ENCODE assay signal across 26 cellular contexts in the genomic region with DNA sequence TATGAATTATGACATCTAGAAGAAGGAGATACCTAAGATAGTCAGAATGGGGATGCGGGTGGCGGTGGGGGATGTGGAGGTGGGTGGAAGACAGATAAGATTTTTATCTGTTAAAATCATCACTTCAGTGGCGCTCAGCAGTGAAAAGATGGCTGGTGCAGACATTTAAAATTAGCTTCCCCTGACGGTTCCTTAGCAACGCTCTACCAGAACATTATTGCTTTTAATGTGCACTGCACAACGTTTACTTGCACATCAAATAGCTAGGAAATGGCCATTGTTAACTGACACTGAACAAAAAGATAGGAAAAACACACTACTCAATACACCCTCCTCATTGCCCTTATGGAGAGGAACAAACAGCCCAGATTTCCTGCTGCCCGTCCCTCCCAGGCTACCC.
DNase-seq lines count a peak whose midpoint lies in the region; ATAC-seq and TF ChIP-seq lines count a peak whose summit lies in the region.
"Had no signal": no experiment of that assay in that cellular context is flagged by ENCODE, and none has a peak within 500 bp of the region (broad histone marks: within the 10 kb centered on the region; RNA-seq: fewer than 3 reads in every experiment).

No MANE protein-coding gene starts in this region.

- H3K27ac ChIP-seq in neural progenitor cell (no peak overlapping the region), substantia nigra (ENCODE audit: low read depth, low read length, poor library complexity, severe bottlenecking) (no peak overlapping the region), RWPE1 (no peak overlapping the region)
- H3K27ac ChIP-seq: heart left ventricle, psoas muscle had no signal

- H3K9me3 ChIP-seq in neural progenitor cell (ENCODE audit: low read depth): no peaks in the 10 kb centered on the region
- H3K9me3 ChIP-seq: psoas muscle had no signal

- H3K4me1 Mint-ChIP-seq in neural progenitor cell: no peaks in the 10 kb centered on the region

- H3K27ac Mint-ChIP-seq in neural progenitor cell: no peak overlapping the region
- H3K27ac Mint-ChIP-seq: activated naive CD8-positive, alpha-beta T cell treated with anti-CD3 and anti-CD28 coated beads, Interleukin-2, amount 50 U/mL, for 24 hours; CD8-positive, alpha-beta memory T cell; memory B cell had no signal

- H3K4me3 Mint-ChIP-seq in neural progenitor cell: no peak overlapping the region
- H3K4me3 Mint-ChIP-seq: activated naive CD8-positive, alpha-beta T cell treated with anti-CD3 and anti-CD28 coated beads, Interleukin-2, amount 50 U/mL, for 24 hours; CD8-positive, alpha-beta memory T cell; memory B cell had no signal

- ATAC-seq in GM19395 (IDR thresholded peaks at IDR 0.05; ENCODE audit: unreplicated experiment): no peak
- ATAC-seq: activated naive CD8-positive, alpha-beta T cell treated with anti-CD3 and anti-CD28 coated beads, Interleukin-2, amount 50 U/mL, for 24 hours; heart left ventricle; left cardiac atrium; psoas muscle; Right ventricle myocardium inferior had no signal

- no peak overlapping the region for H3K4me3 ChIP-seq in neural progenitor cell
- H3K4me3 ChIP-seq: heart left ventricle, psoas muscle had no signal

- H3K4me2 ChIP-seq in neural progenitor cell: no peak overlapping the region

- no peak for TF ChIP-seq CTCF in neural progenitor cell (IDR thresholded peaks at IDR 0.05)
- no peak for TF ChIP-seq CTCF in RWPE1 (conservative IDR thresholded peaks at IDR 0.05; ENCODE audit: low read depth)

- no peak overlapping the region for H3K9ac ChIP-seq in neural progenitor cell

- no peaks in the 10 kb centered on the region for H4K20me1 ChIP-seq in neural progenitor cell (ENCODE audit: low read depth)

- POLR2A ChIA-PET in RWPE1 (lab: Yijun Ruan, JAX; ENCODE audit: low non-redundant PET): no interaction called here

- peak; percentile 2 for DNase-seq in activated CD4-positive, alpha-beta T cell treated with anti-CD3 and anti-CD28 coated beads for 48 hours
- no peak for DNase-seq in activated CD4-positive, alpha-beta T cell treated with anti-CD3 and anti-CD28 coated beads, Interleukin-2, amount 50 U/mL, for 4 hours
- DNase-seq in NCI-H1436 (lab: John Stamatoyannopoulos, UW) (peak; percentile 62), NCI-H774 (lab: John Stamatoyannopoulos, UW) (peak; percentile 1), neural progenitor cell (ENCODE audit: low spot score) (peak; percentile 28), substantia nigra (lab: John Stamatoyannopoulos, UW) (no peak), RWPE1 (ENCODE audit: low spot score) (no peak)
- DNase-seq: activated CD4-positive, alpha-beta T cell treated with anti-CD3 and anti-CD28 coated beads, Interleukin-2, amount 50 U/mL, for 48 hours; activated effector memory CD4-positive, alpha-beta T cell treated with anti-CD3 and anti-CD28 coated beads, Interleukin-2, amount 50 U/mL, for 16 hours; activated naive CD8-positive, alpha-beta T cell treated with anti-CD3 and anti-CD28 coated beads, Interleukin-2, amount 50 U/mL, for 24 hours; AML-193; CD8-positive, alpha-beta memory T cell; effector CD4-positive, alpha-beta T cell; GOT3; heart left ventricle; Kasumi-1; left cardiac atrium; NCI-H1105 treated with DMSO at 0.1 percent for 48 hours; NCI-H2171 treated with DMSO at 0.1 percent for 48 hours; NCI-H82; psoas muscle; T-helper 9 cell; trophoblast cell had no signal

- no peaks in the 10 kb centered on the region for H3K36me3 ChIP-seq in neural progenitor cell

- H2AFZ ChIP-seq in neural progenitor cell (replicated peaks): no peak overlapping the region

- H3K27me3 Mint-ChIP-seq in neural progenitor cell (ENCODE audit: insufficient read depth, low read depth): no peaks in the 10 kb centered on the region
- H3K27me3 Mint-ChIP-seq: activated naive CD8-positive, alpha-beta T cell treated with anti-CD3 and anti-CD28 coated beads, Interleukin-2, amount 50 U/mL, for 24 hours; memory B cell had no signal

- no peaks in the 10 kb centered on the region for H3F3A ChIP-seq in neural progenitor cell (ENCODE audit: low read depth)

- CTCF ChIA-PET in RWPE1 (lab: Yijun Ruan, JAX): no interaction called here

- H3K9me3 Mint-ChIP-seq in neural progenitor cell: peaks cover 4% of the 10 kb centered on the region
- H3K9me3 Mint-ChIP-seq: activated naive CD8-positive, alpha-beta T cell treated with anti-CD3 and anti-CD28 coated beads, Interleukin-2, amount 50 U/mL, for 24 hours; memory B cell had no signal

- H3K4me1 ChIP-seq in neural progenitor cell: no peaks in the 10 kb centered on the region
- H3K4me1 ChIP-seq: psoas muscle had no signal

- peaks cover 30% of the 10 kb centered on the region for H3K36me3 Mint-ChIP-seq in neural progenitor cell
- H3K36me3 Mint-ChIP-seq: CD8-positive, alpha-beta memory T cell; memory B cell had no signal

- H3K27me3 ChIP-seq in neural progenitor cell: no peaks in the 10 kb centered on the region

- H3K79me2 ChIP-seq in neural progenitor cell (ENCODE audit: low read depth): no peaks in the 10 kb centered on the region

Comparison
In these comparisons a context has a peak if more than half of its experiments do, and no peak if none do; other contexts are left out.
1. DNase-seq: peak in activated CD4-positive, alpha-beta T cell treated with anti-CD3 and anti-CD28 coated beads for 48 hours (single experiment), NCI-H1436 (single experiment), NCI-H774 (single experiment) and neural progenitor cell (single experiment); none in activated CD4-positive, alpha-beta T cell treated with anti-CD3 and anti-CD28 coated beads, Interleukin-2, amount 50 U/mL, for 4 hours (0 of 2), substantia nigra (0 of 49) and RWPE1 (single experiment).